ENCODE assay signal across 8 cellular contexts in the genomic region with DNA sequence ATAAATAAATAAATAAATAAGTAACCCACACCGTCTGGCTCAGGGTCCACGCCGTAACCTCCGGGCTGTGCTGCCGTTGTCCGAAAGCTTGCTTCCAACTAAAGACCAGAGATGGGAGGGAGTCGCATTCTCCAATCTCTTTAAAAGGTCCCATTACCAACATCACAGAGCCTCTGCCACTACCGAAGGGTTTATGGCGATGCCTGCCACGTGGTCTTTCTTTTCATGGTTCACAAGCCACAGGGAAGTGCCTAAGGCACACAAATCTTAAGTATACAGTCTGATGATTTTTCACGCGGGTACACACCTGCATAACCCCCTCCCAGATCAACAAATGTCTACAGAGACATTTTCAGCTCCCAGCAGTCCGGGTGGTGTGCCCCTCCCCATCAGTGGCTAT. TPM values are rescaled to one million over a fixed set of nuclear protein-coding genes. Genes with fewer than 3 reads are reported as not detected.
DNase-seq lines count a peak whose midpoint lies in the region; ATAC-seq and TF ChIP-seq lines count a peak whose summit lies in the region.

No MANE protein-coding gene starts in this region.

- no CpG with 5 or more reads among the region's 13 CpGs for WGBS in trophoblast cell (ENCODE audit: extremely low coverage, insufficient coverage, insufficient read length)

- no peak overlapping the region for H2BK5ac ChIP-seq in trophoblast cell (ENCODE audit: low read depth, low read length, poor library complexity)

- no peak overlapping the region for H3K14ac ChIP-seq in trophoblast cell (ENCODE audit: low read length)

- no peak overlapping the region for H4K8ac ChIP-seq in trophoblast cell (ENCODE audit: low read depth, low read length)

- H2BK120ac ChIP-seq in trophoblast cell (ENCODE audit: insufficient read depth, low read length, poor library complexity) = no peak overlapping the region

- H2AK5ac ChIP-seq in trophoblast cell (ENCODE audit: low read length) = no peak overlapping the region

- H3K27me3 Mint-ChIP-seq in endothelial cell (ENCODE audit: unreplicated experiment) = peaks cover 15% of the 10 kb centered on the region

- peak overlapping the region; percentile 95 for H3K4me2 ChIP-seq in trophoblast cell (ENCODE audit: low read length)

- TF ChIP-seq CTCF in Peyer's patch (IDR thresholded peaks at IDR 0.05) = no peak
- TF ChIP-seq CTCF in endothelial cell (IDR thresholded peaks at IDR 0.05; ENCODE audit: unreplicated experiment) = no peak

- H3K4me1 ChIP-seq in Peyer's patch (peaks cover 0 to 39% (median 16%) of the 10 kb centered on the region in 4 donors), trophoblast cell (ENCODE audit: control insufficient read depth in 1 of 2, insufficient read depth in 2 of 2, low read length in 2 of 2) (peaks cover 8 to 10% of the 10 kb centered on the region in 2 experiments)

- no peak overlapping the region for H3K27ac Mint-ChIP-seq in endothelial cell (ENCODE audit: unreplicated experiment)

- H4K12ac ChIP-seq in trophoblast cell (ENCODE audit: low read depth, low read length) = no peak overlapping the region

- peak overlapping the region in 2 of 4 donors; percentile 84 to 95 for H3K27ac ChIP-seq in Peyer's patch
- no peak overlapping the region for H3K27ac ChIP-seq in trophoblast cell (ENCODE audit: low read depth, low read length)

- H3K4me3 ChIP-seq in Peyer's patch (peak overlapping the region; percentile 61 to 94 (median 86)), trophoblast cell (ENCODE audit: low read depth, low read length) (peak overlapping the region; percentile 65)

- H3K36me3 Mint-ChIP-seq in endothelial cell (ENCODE audit: low read depth, unreplicated experiment) = peaks cover 16% of the 10 kb centered on the region

- H3K27me3 ChIP-seq in Peyer's patch = no peaks in the 10 kb centered on the region
- no peaks in the 10 kb centered on the region for H3K27me3 ChIP-seq in trophoblast cell (ENCODE audit: insufficient read depth, low read length)

- H4K91ac ChIP-seq in trophoblast cell (ENCODE audit: low read depth, low read length) = no peak overlapping the region

- TF ChIP-seq POLR2A in Peyer's patch (IDR thresholded peaks at IDR 0.05) = no peak

- H3K4me3 Mint-ChIP-seq in endothelial cell (ENCODE audit: unreplicated experiment) = peak overlapping the region; percentile 93

- H3K9me3 ChIP-seq in Peyer's patch (no peaks in the 10 kb centered on the region), trophoblast cell (ENCODE audit: insufficient read depth, low read depth, low read length) (no peaks in the 10 kb centered on the region)

- H3K36me3 ChIP-seq in Peyer's patch (no peaks in the 10 kb centered on the region), trophoblast cell (ENCODE audit: control insufficient read depth in 1 of 2, insufficient read depth in 2 of 2, low read length in 2 of 2) (peaks cover 11 to 22% of the 10 kb centered on the region in 2 experiments)

- peak overlapping the region; percentile 44 for H3K4ac ChIP-seq in trophoblast cell (ENCODE audit: low read depth, low read length)

- no peaks in the 10 kb centered on the region for H3K9me3 Mint-ChIP-seq in endothelial cell (ENCODE audit: unreplicated experiment)

- H3K9ac ChIP-seq in trophoblast cell (ENCODE audit: low read length) = no peak overlapping the region

- H3K79me2 ChIP-seq in trophoblast cell (ENCODE audit: control insufficient read depth, insufficient read depth, low read length, poor library complexity) = peaks cover 18% of the 10 kb centered on the region

- no peak overlapping the region for H3K23ac ChIP-seq in trophoblast cell (ENCODE audit: low read length)

- H3K4me1 Mint-ChIP-seq in endothelial cell (ENCODE audit: unreplicated experiment) = peaks cover 32% of the 10 kb centered on the region

- no peak overlapping the region for H3K18ac ChIP-seq in trophoblast cell (ENCODE audit: low read length)

- peak; percentile 19 for DNase-seq in NCI-H1092 treated with DMSO at 0.1 percent for 48 hours (lab: John Stamatoyannopoulos, UW)
- DNase-seq in NCI-H1092 (lab: John Stamatoyannopoulos, UW) = no peak
- peak in 2 of 3 donors; percentile 73 to 79 for DNase-seq in Peyer's patch
- no peak for DNase-seq in endothelial cell (ENCODE audit: low spot score)
- DNase-seq in trophoblast cell = peak in 1 of 2 donors; percentile 35
- DNase-seq in C1 segment of cervical spinal cord (lab: John Stamatoyannopoulos, UW) = no peak
- no peak for DNase-seq in stimulated activated CD4-positive, alpha-beta T cell treated with anti-CD3 and anti-CD28 coated beads, Interleukin-15, amount 100 ng/mL, for 24 hours

- ATAC-seq in GM19467 (IDR thresholded peaks at IDR 0.05; ENCODE audit: unreplicated experiment) = no peak

- no peak overlapping the region for H2BK12ac ChIP-seq in trophoblast cell (ENCODE audit: low read length)

- H2AFZ ChIP-seq in trophoblast cell (ENCODE audit: insufficient read depth, low read length, poor library complexity) = no peak overlapping the region

- peaks cover 13% of the 10 kb centered on the region for H3K79me1 ChIP-seq in trophoblast cell (ENCODE audit: low read length)

RNA-seq across cellular contexts. Expression of a gene that starts 1.4 kb away (rescaled TPM):
- total RNA-seq in Peyer's patch = 10 to 100 TPM; 29.6 to 84.2 (median 43.1) TPM
- 87.3 TPM for total RNA-seq in endothelial cell (ENCODE audit: unreplicated experiment)
- polyA plus RNA-seq in trophoblast cell (2013) = 194 and 199 TPM in 2 replicates

RNA-seq across cellular contexts. Expression of a gene that starts 31.8 kb away (rescaled TPM):
- 10 to 100 TPM; 57.8 to 81.4 (median 74.4) TPM for total RNA-seq in Peyer's patch
- 40.8 TPM for total RNA-seq in endothelial cell (ENCODE audit: unreplicated experiment)
- 17.4 and 17.6 TPM in 2 replicates for polyA plus RNA-seq in trophoblast cell (2013)

Comparison
In these comparisons a context has a peak if more than half of its experiments do, and no peak if none do; other contexts are left out.
1. DNase-seq: peak in NCI-H1092 treated with DMSO at 0.1 percent for 48 hours (single experiment) and Peyer's patch (2 of 3); none in NCI-H1092 (single experiment), endothelial cell (single experiment), C1 segment of cervical spinal cord (0 of 14) and stimulated activated CD4-positive, alpha-beta T cell treated with anti-CD3 and anti-CD28 coated beads, Interleukin-15, amount 100 ng/mL, for 24 hours (single experiment).